ENCODE assay signal across 8 cellular contexts in the genomic region with DNA sequence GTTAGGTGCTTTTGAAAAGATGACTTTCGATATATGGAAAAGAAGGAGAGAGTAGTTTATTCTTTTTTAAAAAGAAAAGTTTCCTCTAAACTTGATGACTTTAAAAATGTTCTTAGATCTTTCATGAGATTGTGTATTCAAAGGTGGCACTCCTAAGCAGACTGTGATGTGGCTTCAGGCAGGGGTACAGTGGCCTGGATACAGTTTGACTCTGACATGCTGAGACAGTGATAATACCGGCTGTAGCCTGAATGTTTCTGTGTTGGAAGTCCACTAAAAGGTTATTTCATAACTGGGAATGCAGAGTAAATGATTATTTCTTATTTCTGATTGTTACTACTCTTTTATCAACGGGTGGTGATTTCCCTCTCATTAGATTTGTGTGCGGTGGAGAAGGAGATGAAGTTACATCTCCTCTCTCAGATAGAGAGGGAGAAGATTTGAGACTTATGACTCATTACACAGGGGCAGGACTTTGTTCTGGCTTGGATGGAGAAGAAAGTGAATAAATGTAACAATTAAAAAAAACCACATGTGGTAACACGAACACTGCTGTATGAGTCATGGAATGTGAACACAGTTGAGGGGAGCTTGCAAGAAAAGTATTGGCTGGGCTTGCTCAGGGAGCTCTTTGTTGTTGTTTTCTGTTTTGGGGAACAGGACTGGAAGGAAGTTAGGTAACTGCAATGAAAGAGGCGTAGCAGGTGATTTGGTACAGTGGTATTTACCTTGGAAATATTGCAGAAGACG. TPM values are rescaled to one million over a fixed set of nuclear protein-coding genes. Genes with fewer than 3 reads are reported as not detected.
A peak's percentile ranks its signal among the peaks of the same experiment; 100 is the strongest.
DNase-seq lines count a peak whose midpoint lies in the region; ATAC-seq and TF ChIP-seq lines count a peak whose summit lies in the region.

No MANE protein-coding gene starts in this region.

- no peak overlapping the region for H3K4me3 ChIP-seq in GM12865 (ENCODE audit: low read depth, low read length)

- H3K27me3 Mint-ChIP-seq in activated T-cell treated with anti-CD3 and anti-CD28 coated beads, Interleukin-2, amount 50 U/mL, for 24 hours: peaks cover 4% of the 10 kb centered on the region

- no peak overlapping the region for H3K4me3 Mint-ChIP-seq in activated T-cell treated with anti-CD3 and anti-CD28 coated beads, Interleukin-2, amount 50 U/mL, for 24 hours

- DNase-seq in GM12865 (ENCODE audit: low read depth) (peak; percentile 13), left ventricle myocardium superior (no peak), NCI-H446 treated with DMSO at 0.1 percent for 48 hours (lab: John Stamatoyannopoulos, UW) (no peak), cerebellar nuclear complex (lab: John Stamatoyannopoulos, UW) (no peak)
- no peak for DNase-seq in activated T-cell treated with anti-CD3 and anti-CD28 coated beads, Interleukin-2, amount 50 U/mL, for 24 hours

- intact Hi-C loops in left ventricle myocardium superior (cut with micrococcal nuclease): no loop called here

- peak; percentile 55 for ATAC-seq in HG03354 (IDR thresholded peaks at IDR 0.05; ENCODE audit: poor library complexity, severe bottlenecking, unreplicated experiment)
- ATAC-seq in left ventricle myocardium superior: peak; percentile 68
- no peak for ATAC-seq in HG03571 (IDR thresholded peaks at IDR 0.05; ENCODE audit: unreplicated experiment)
- ATAC-seq in HG03521 (IDR thresholded peaks at IDR 0.05; ENCODE audit: unreplicated experiment): no peak

- no peak for TF ChIP-seq CTCF in GM12865 (IDR thresholded peaks at IDR 0.05; ENCODE audit: insufficient read depth, low read depth, low read length, missing control alignments)

- H3K4me1 Mint-ChIP-seq in activated T-cell treated with anti-CD3 and anti-CD28 coated beads, Interleukin-2, amount 50 U/mL, for 24 hours (ENCODE audit: low read depth): peaks cover 33% of the 10 kb centered on the region

- H3K36me3 Mint-ChIP-seq in activated T-cell treated with anti-CD3 and anti-CD28 coated beads, Interleukin-2, amount 50 U/mL, for 24 hours (ENCODE audit: low read depth): no peaks in the 10 kb centered on the region

- peak overlapping the region; percentile 80 for H3K27ac Mint-ChIP-seq in activated T-cell treated with anti-CD3 and anti-CD28 coated beads, Interleukin-2, amount 50 U/mL, for 24 hours

- H3K9me3 Mint-ChIP-seq in activated T-cell treated with anti-CD3 and anti-CD28 coated beads, Interleukin-2, amount 50 U/mL, for 24 hours: no peaks in the 10 kb centered on the region

RNA-seq across cellular contexts. Expression of a gene that starts 21.6 kb away (rescaled TPM):
- total RNA-seq in left ventricle myocardium superior: 0.20 TPM

Comparison
In these comparisons a context has a peak if more than half of its experiments do, and no peak if none do; other contexts are left out.
1. ATAC-seq: peak in HG03354 (single experiment) and left ventricle myocardium superior (single experiment); none in HG03571 (single experiment) and HG03521 (single experiment).